Comparison of ENCODE assay signal across 1 cellular context in genomic region chr6:24719125-24719931, GRCh38.
TF ChIP-seq lines count a peak whose summit lies in the region.

Gene C6orf62 (minus strand): TSS chr6:24719154. CDS start chr6:24718668, 486 bp downstream.

TF ChIP-seq in K562, 482 proteins besides CTCF, POLR2A, EP300 and RAD21 (continued from another document and continues in another):
- TF ChIP-seq ZNF398 (CRISPR knock-in tag; IDR thresholded peaks at IDR 0.05) (no peak), ZBTB1 (CRISPR knock-in tag; IDR thresholded peaks at IDR 0.05; ENCODE audit: borderline replicate concordance, low read depth) (no peak), KDM5B (IDR thresholded peaks at IDR 0.05; ENCODE audit: insufficient replicate concordance, low read depth, low read length) (peak; percentile 61), ATF1 (CRISPR knock-in tag; IDR thresholded peaks at IDR 0.05) (no peak), ATF1 (tag; IDR thresholded peaks at IDR 0.05) (no peak), ATF3 (IDR thresholded peaks at IDR 0.05) (no peak), ATF3 (CRISPR knock-in tag; conservative IDR thresholded peaks at IDR 0.05) (peak; percentile 12; the same call in 1 of the 2 replicates), CGGBP1 (CRISPR knock-in tag; IDR thresholded peaks at IDR 0.05) (no peak), NCOR1 (IDR thresholded peaks at IDR 0.05) (no peak), SRSF3 (IDR thresholded peaks at IDR 0.05; ENCODE audit: insufficient read depth, low read length) (no peak), ZNF217 (CRISPR knock-in tag; IDR thresholded peaks at IDR 0.05) (no peak), ZNF561 (CRISPR knock-in tag; conservative IDR thresholded peaks at IDR 0.05) (no peak), LCOR (CRISPR knock-in tag; IDR thresholded peaks at IDR 0.05) (0 out of 2 replicates have a peak, but pooled peaks have one; percentile 25), E2F8 (IDR thresholded peaks at IDR 0.05; ENCODE audit: low read depth, partially characterized antibody) (no peak), ARID1B (IDR thresholded peaks at IDR 0.05) (0 out of 2 replicates have a peak, but pooled peaks have one; percentile 10), SMARCC2 (IDR thresholded peaks at IDR 0.05; ENCODE audit: low read depth) (0 out of 2 replicates have a peak, but pooled peaks have one; percentile 39), TAF1 (IDR thresholded peaks at IDR 0.05; ENCODE audit: control insufficient read depth, extremely low read depth, insufficient read depth, low read length, severe bottlenecking) (peak; percentile 58), YY1 (IDR thresholded peaks at IDR 0.05; ENCODE audit: borderline replicate concordance in 1 of 3, control insufficient read depth in 1 of 3, extremely low read depth in 1 of 3, insufficient read depth in 3 of 3, insufficient read length in 1 of 3, insufficient replicate concordance in 2 of 3, low read depth in 1 of 3, low read length in 2 of 3) (peak in 1 of 3 experiments; percentile 77), SMAD4 (CRISPR knock-in tag; conservative IDR thresholded peaks at IDR 0.05) (no peak), ARID3A (IDR thresholded peaks at IDR 0.05; ENCODE audit: borderline replicate concordance, low read depth, low read length) (no peak), RCOR1 (IDR thresholded peaks at IDR 0.05; ENCODE audit: borderline replicate concordance in 1 of 2, low read depth in 2 of 2, low read length in 2 of 2) (no peak), HINFP (tag; conservative IDR thresholded peaks at IDR 0.05; ENCODE audit: low read depth) (no peak), SRSF9 (IDR thresholded peaks at IDR 0.05; ENCODE audit: borderline replicate concordance, low read depth, low read length) (no peak), ZKSCAN8 (CRISPR knock-in tag; IDR thresholded peaks at IDR 0.05) (no peak), UBTF (IDR thresholded peaks at IDR 0.05; ENCODE audit: borderline replicate concordance in 1 of 2, low read depth in 2 of 2, low read length in 2 of 2) (no peak), NFYB (IDR thresholded peaks at IDR 0.05; ENCODE audit: extremely low read depth, insufficient read length) (no peak), TGIF2 (CRISPR knock-in tag; IDR thresholded peaks at IDR 0.05) (no peak), CHCHD3 (CRISPR knock-in tag; IDR thresholded peaks at IDR 0.05) (no peak), POLR3A (IDR thresholded peaks at IDR 0.05; ENCODE audit: borderline replicate concordance, extremely low read depth, insufficient read depth, insufficient read length) (no peak), E4F1 (CRISPR knock-in tag; IDR thresholded peaks at IDR 0.05; ENCODE audit: borderline replicate concordance) (no peak), ZBTB26 (CRISPR knock-in tag; IDR thresholded peaks at IDR 0.05) (no peak), SMARCE1 (IDR thresholded peaks at IDR 0.05) (peak; percentile 52; the same call in 1 of the 2 replicates), DNMT1 (IDR thresholded peaks at IDR 0.05) (no peak), HCFC1 (IDR thresholded peaks at IDR 0.05; ENCODE audit: low read depth, low read length) (no peak), OTX1 (CRISPR knock-in tag; IDR thresholded peaks at IDR 0.05) (no peak), BRCA1 (IDR thresholded peaks at IDR 0.05) (no peak), BRCA1 (CRISPR knock-in tag; IDR thresholded peaks at IDR 0.05) (no peak)
- TF ChIP-seq, protein P1, sequence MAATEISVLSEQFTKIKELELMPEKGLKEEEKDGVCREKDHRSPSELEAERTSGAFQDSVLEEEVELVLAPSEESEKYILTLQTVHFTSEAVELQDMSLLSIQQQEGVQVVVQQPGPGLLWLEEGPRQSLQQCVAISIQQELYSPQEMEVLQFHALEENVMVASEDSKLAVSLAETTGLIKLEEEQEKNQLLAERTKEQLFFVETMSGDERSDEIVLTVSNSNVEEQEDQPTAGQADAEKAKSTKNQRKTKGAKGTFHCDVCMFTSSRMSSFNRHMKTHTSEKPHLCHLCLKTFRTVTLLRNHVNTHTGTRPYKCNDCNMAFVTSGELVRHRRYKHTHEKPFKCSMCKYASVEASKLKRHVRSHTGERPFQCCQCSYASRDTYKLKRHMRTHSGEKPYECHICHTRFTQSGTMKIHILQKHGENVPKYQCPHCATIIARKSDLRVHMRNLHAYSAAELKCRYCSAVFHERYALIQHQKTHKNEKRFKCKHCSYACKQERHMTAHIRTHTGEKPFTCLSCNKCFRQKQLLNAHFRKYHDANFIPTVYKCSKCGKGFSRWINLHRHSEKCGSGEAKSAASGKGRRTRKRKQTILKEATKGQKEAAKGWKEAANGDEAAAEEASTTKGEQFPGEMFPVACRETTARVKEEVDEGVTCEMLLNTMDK (IDR thresholded peaks at IDR 0.05; ENCODE audit: borderline replicate concordance, insufficient read depth, low read depth, low read length, poor library complexity, severe bottlenecking), result no peak
- TF ChIP-seq, protein P2, sequence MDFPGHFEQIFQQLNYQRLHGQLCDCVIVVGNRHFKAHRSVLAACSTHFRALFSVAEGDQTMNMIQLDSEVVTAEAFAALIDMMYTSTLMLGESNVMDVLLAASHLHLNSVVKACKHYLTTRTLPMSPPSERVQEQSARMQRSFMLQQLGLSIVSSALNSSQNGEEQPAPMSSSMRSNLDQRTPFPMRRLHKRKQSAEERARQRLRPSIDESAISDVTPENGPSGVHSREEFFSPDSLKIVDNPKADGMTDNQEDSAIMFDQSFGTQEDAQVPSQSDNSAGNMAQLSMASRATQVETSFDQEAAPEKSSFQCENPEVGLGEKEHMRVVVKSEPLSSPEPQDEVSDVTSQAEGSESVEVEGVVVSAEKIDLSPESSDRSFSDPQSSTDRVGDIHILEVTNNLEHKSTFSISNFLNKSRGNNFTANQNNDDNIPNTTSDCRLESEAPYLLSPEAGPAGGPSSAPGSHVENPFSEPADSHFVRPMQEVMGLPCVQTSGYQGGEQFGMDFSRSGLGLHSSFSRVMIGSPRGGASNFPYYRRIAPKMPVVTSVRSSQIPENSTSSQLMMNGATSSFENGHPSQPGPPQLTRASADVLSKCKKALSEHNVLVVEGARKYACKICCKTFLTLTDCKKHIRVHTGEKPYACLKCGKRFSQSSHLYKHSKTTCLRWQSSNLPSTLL (IDR thresholded peaks at IDR 0.05), result no peak
